Comparison of ENCODE assay signal across 11 cellular contexts in genomic region chr16:22805326-22805725, GRCh38. TPM values are rescaled to one million over a fixed set of nuclear protein-coding genes. Genes with fewer than 3 reads are reported as not detected.
"Had no signal": no experiment of that assay in that cellular context is flagged by ENCODE, and none has a peak within 500 bp of the region (broad histone marks: within the 10 kb centered on the region; RNA-seq: fewer than 3 reads in every experiment).

No MANE protein-coding gene starts in this region.

- H3K9me3 Mint-ChIP-seq: GM23338, HFFc6 had no signal

- H3K4me3 Mint-ChIP-seq: GM23338, H9, HFFc6 had no signal

- H3K27ac ChIP-seq: GM23248 had no signal

- H3K4me3 ChIP-seq: GM23248, GM23338, HAP-1 had no signal

- H3K36me3 ChIP-seq: HAP-1 had no signal

- H3K4me1 ChIP-seq: HAP-1 had no signal

- FAIRE-seq: H1, H54 had no signal

- H3K9me3 ChIP-seq: HAP-1 had no signal

- H2AFZ ChIP-seq: GM23248, GM23338 had no signal

- H3K27ac Mint-ChIP-seq: GM23338, H9, HFFc6 had no signal

- DNase-seq: GM23248, GOT3, H7, H9, HCEC 1CT, HFFc6 had no signal

- ATAC-seq: GM23338, HCT116 had no signal

- H3K4me2 ChIP-seq: GM23338 had no signal

- H3K9ac ChIP-seq: GM23248 had no signal

RNA-seq across cellular contexts. Expression of gene HS3ST2, which starts 8.6 kb away (rescaled TPM):
- total RNA-seq: GM23248, HFFc6 had no signal
- polyA plus RNA-seq: GM23248 had no signal
